In the genomic region with DNA sequence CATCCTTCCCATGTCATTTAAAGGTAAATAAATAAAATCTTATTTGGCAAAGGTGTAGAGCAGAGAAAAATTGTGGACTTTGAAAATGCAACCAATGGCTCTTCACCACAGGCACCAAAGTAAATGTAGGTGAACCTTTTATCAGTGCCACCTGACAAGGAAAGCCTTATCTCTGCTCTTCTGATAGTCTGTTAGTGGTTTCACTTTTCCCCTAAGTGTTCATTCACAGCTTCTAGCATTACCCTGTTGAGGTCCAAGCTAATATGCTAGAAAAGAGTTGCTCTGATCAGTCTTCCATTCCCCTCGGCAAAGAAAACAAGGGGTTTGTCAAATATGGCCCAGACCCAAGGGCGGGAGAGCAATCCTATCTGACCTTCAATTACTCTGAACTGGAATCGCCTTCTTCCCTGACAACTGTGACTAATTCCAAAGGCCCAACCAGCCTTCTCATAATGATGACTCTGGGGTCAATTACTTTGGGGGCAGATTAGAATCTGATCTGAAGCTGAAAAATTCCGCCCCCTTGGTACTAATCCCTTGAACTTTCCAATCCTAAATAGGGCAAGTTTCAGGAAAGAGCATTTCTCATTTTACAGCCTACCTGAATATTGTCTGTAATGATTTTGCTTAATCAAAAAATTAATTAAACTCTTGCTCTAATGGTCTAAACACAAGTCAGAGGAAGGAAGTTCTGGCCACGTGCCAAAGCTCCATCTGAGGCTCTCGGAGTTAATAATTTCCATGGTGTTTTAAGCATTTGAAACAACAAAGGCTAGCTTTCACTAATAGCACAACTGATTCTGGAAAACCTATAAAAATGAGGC, we compare ENCODE assay signal across 13 cellular contexts. TPM values are rescaled to one million over a fixed set of nuclear protein-coding genes. Genes with fewer than 3 reads are reported as not detected.
DNase-seq lines count a peak whose midpoint lies in the region; ATAC-seq, FAIRE-seq and TF ChIP-seq lines count a peak whose summit lies in the region.
"Had no signal": no experiment of that assay in that cellular context is flagged by ENCODE, and none has a peak within 500 bp of the region (broad histone marks: within the 10 kb centered on the region; RNA-seq: fewer than 3 reads in every experiment).

No MANE protein-coding gene starts in this region.

- H3K4me1 Mint-ChIP-seq in effector memory CD8-positive, alpha-beta T cell (ENCODE audit: low read depth in 2 of 2) = peaks cover 11 to 16% of the 10 kb centered on the region in 2 donors

- H3K9me3 ChIP-seq in heart left ventricle (no peaks in the 10 kb centered on the region), vagina (no peaks in the 10 kb centered on the region)

- H3K27ac ChIP-seq in heart left ventricle (peak overlapping the region in 6 of 12 donors; percentile 6 to 33 (median 16)), vagina (peak overlapping the region; percentile 14)

- DNase-seq in heart left ventricle (peak; percentile 46 to 72 (median 61)), Right ventricle myocardium inferior (ENCODE audit: missing footprints) (no peak), epidermal melanocyte (ENCODE audit: insufficient read length, low spot score) (peak; percentile 35), lung microvascular endothelial cell (ENCODE audit: low read depth in 2 of 2) (peak; percentile 54 to 81), vagina (ENCODE audit: extremely low spot score in 2 of 2) (no peak), GM10266 (ENCODE audit: extremely low spot score) (no peak), HTR-8/SVneo (ENCODE audit: insufficient read length, low spot score) (no peak)
- no peak for DNase-seq in effector memory CD8-positive, alpha-beta T cell
- DNase-seq: activated CD4-positive, alpha-beta T cell treated with anti-CD3 and anti-CD28 coated beads, Interleukin-2, amount 50 U/mL, for 4 hours; activated naive CD4-positive, alpha-beta T cell treated with anti-CD3 and anti-CD28 coated beads for 36 hours; NCI-H1417 treated with DMSO at 0.1 percent for 48 hours; stimulated activated CD4-positive, alpha-beta T cell treated with anti-CD3 and anti-CD28 coated beads, Interleukin-12 subunit alpha, Interleukin-12 subunit beta, amount 100 ng/mL, for 4 hours; stimulated activated CD8-positive, alpha-beta memory T cell treated with anti-CD3 and anti-CD28 coated beads, Interleukin-4, amount 100 ng/mL, for 48 hours had no signal

- H3K4me3 Mint-ChIP-seq in effector memory CD8-positive, alpha-beta T cell = no peak overlapping the region
- H3K4me3 Mint-ChIP-seq: activated naive CD4-positive, alpha-beta T cell treated with anti-CD3 and anti-CD28 coated beads for 36 hours had no signal

- peaks cover 8% of the 10 kb centered on the region for H3K36me3 Mint-ChIP-seq in effector memory CD8-positive, alpha-beta T cell (ENCODE audit: insufficient read depth)

- intact Hi-C loops in heart left ventricle (cut with DNase I) = loop anchor here in 5 of 10 donors (2.0 to 10.0 kb wide), 4 partner anchors 139 to 699 kb away; a partner anchor contains a TSS
- intact Hi-C loops in Right ventricle myocardium inferior (cut with DNase I) = loop anchor here (10.0 kb wide), 1 partner anchor 139 kb away; a partner anchor contains a TSS
- intact Hi-C loops in vagina (cut with DNase I) = loop anchor here (10.0 kb wide), 1 partner anchor 139 kb away; a partner anchor contains a TSS

- H3K36me3 ChIP-seq in heart left ventricle (peaks cover 0 to 6% (median 0%) of the 10 kb centered on the region in 9 donors), vagina (no peaks in the 10 kb centered on the region)

- no peak for TF ChIP-seq POLR2A in heart left ventricle (IDR thresholded peaks at IDR 0.05)
- TF ChIP-seq POLR2A in vagina (IDR thresholded peaks at IDR 0.05) = no peak

- H3K27ac Mint-ChIP-seq in effector memory CD8-positive, alpha-beta T cell = peak overlapping the region in 1 of 2 donors; percentile 44
- H3K27ac Mint-ChIP-seq: activated naive CD4-positive, alpha-beta T cell treated with anti-CD3 and anti-CD28 coated beads for 36 hours had no signal

- peak in 2 of 4 donors; percentile 19 to 30 for ATAC-seq in heart left ventricle
- ATAC-seq in Right ventricle myocardium inferior = no peak
- ATAC-seq in effector memory CD8-positive, alpha-beta T cell (replicated peaks) = no peak

- no peak for TF ChIP-seq CTCF in heart left ventricle (IDR thresholded peaks at IDR 0.05)
- no peak for TF ChIP-seq CTCF in vagina (IDR thresholded peaks at IDR 0.05)
- TF ChIP-seq CTCF in GM10266 (IDR thresholded peaks at IDR 0.05; ENCODE audit: control insufficient read depth, insufficient read depth, low read depth, missing control alignments) = no peak

- no peaks in the 10 kb centered on the region for H3K9me3 Mint-ChIP-seq in effector memory CD8-positive, alpha-beta T cell
- H3K9me3 Mint-ChIP-seq: activated naive CD4-positive, alpha-beta T cell treated with anti-CD3 and anti-CD28 coated beads for 36 hours had no signal

- no peak overlapping the region for H3K4me3 ChIP-seq in heart left ventricle
- H3K4me3 ChIP-seq in vagina = no peak overlapping the region

- H3K27me3 Mint-ChIP-seq in effector memory CD8-positive, alpha-beta T cell = no peaks in the 10 kb centered on the region

- peaks cover 0 to 32% (median 9%) of the 10 kb centered on the region in 12 donors for H3K4me1 ChIP-seq in heart left ventricle
- H3K4me1 ChIP-seq in vagina = peaks cover 13% of the 10 kb centered on the region

- 36 to 55% (median 46%) methylated on average over 6 of the region's 6 CpGs for WGBS in heart left ventricle, 4 donors

- FAIRE-seq in HTR-8/SVneo (lab: Jason Lieb, UNC) = no peak

- no peaks in the 10 kb centered on the region for H3K27me3 ChIP-seq in heart left ventricle
- H3K27me3 ChIP-seq in vagina = no peaks in the 10 kb centered on the region

RNA-seq across cellular contexts. Expression of a gene that starts 52.4 kb away (rescaled TPM):
- total RNA-seq in heart left ventricle (10 to 100 TPM in 8 of 9 donors, 1 to 10 TPM in 1; 8.5 to 20.0 (median 13.8) TPM), Right ventricle myocardium inferior (15.9 TPM), lung microvascular endothelial cell (8.7 and 9.2 TPM in 2 replicates), vagina (40.0 TPM)
- 10 to 100 TPM in 1 of 2 donors, 1 to 10 TPM in 1; 6.2 to 20.2 TPM for polyA plus RNA-seq in heart left ventricle

Comparison
In these comparisons a context has a peak if more than half of its experiments do, and no peak if none do; other contexts are left out.
1. DNase-seq: peak in heart left ventricle (5 of 5), epidermal melanocyte (single experiment) and lung microvascular endothelial cell (2 of 2); none in Right ventricle myocardium inferior (single experiment), vagina (0 of 2), GM10266 (single experiment), effector memory CD8-positive, alpha-beta T cell (0 of 3) and HTR-8/SVneo (single experiment).